Comparison of ENCODE assay signal across 23 cellular contexts in the genomic region with DNA sequence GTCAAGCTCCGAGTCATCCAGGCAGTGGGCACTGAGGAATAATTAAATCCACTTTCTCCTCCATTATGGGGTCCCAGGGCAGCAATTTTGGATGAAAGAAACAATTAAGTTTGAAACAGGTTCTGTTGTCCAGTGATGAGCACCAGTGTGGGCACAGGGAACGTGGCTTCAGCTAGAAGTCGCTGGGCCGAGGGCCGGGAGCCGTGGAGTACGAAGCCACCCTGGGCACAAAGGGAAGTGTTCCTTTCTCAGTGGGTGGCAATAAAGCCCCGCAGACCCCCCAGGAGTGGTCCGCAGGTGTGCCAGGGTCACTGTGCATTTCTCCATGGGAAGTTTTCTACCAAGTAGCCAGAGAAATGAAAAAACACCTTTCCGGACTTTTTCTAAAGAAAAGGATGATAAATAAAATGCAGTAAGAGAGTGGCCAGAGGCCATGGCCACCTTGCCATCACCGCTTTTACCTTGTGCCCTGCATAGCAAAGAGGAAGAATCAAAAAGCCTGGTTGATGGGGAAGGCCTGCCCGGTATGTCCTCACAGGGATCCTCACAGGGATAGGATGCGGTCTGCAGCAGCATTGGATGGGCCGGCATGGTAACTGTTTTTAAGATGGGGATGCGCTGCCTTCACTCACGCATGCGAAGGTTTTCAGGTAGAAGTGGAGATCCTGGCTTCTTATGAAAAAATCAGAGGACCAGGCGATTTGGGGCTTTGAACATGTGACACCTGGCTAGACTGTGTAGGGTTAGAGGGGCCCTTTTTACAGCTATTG. TPM values are rescaled to one million over a fixed set of nuclear protein-coding genes. Genes with fewer than 3 reads are reported as not detected.
A peak's percentile ranks its signal among the peaks of the same experiment; 100 is the strongest.
DNase-seq lines count a peak whose midpoint lies in the region; ATAC-seq, FAIRE-seq and TF ChIP-seq lines count a peak whose summit lies in the region.
"Had no signal": no experiment of that assay in that cellular context is flagged by ENCODE, and none has a peak within 500 bp of the region (broad histone marks: within the 10 kb centered on the region; RNA-seq: fewer than 3 reads in every experiment).

No MANE protein-coding gene starts in this region.

- no peak for FAIRE-seq in H1 (lab: Jason Lieb, UNC)
- FAIRE-seq: GM12891, GM19239 had no signal

- H3K27me3 ChIP-seq in H1 (replicated peaks in 1 of 4; ENCODE audit: control insufficient read depth in 3 of 4, extremely low read depth in 1 of 4, insufficient read depth in 3 of 4, low read length in 3 of 4) (no peaks in the 10 kb centered on the region), mesenchymal stem cell (ENCODE audit: control insufficient read depth in 1 of 2, insufficient read depth in 1 of 2, low read length in 2 of 2) (peaks cover 18 to 19% of the 10 kb centered on the region in 2 experiments)

- no peak overlapping the region for H3K4me3 Mint-ChIP-seq in osteocyte (ENCODE audit: unreplicated experiment)
- H3K4me3 Mint-ChIP-seq: CD4-positive, alpha-beta memory T cell; GM23338 had no signal

- no peak overlapping the region for H4K91ac ChIP-seq in H1 (replicated peaks; ENCODE audit: insufficient read length, low read length)
- H4K91ac ChIP-seq in mesenchymal stem cell (ENCODE audit: low read length), result no peak overlapping the region

- POLR2A ChIA-PET in H1 (lab: Charles Lee; ENCODE audit: partially characterized antibody), result no interaction called here

- H4K8ac ChIP-seq in H1 (ENCODE audit: extremely low read depth, insufficient read depth, low read length) (peak overlapping the region; percentile 21; the same call in 1 of the 2 replicates), mesenchymal stem cell (ENCODE audit: low read length) (no peak overlapping the region)

- no peak for TF ChIP-seq RAD21 in H1 (IDR thresholded peaks at IDR 0.05 in 1 of 2, conservative IDR thresholded peaks at IDR 0.05 in 1 of 2; ENCODE audit: low read depth in 2 of 2, low read length in 2 of 2)

- no peak overlapping the region for H3K27ac Mint-ChIP-seq in osteocyte (ENCODE audit: unreplicated experiment)
- H3K27ac Mint-ChIP-seq: GM23338 had no signal

- H2BK20ac ChIP-seq in H1 (ENCODE audit: low read length), result no peak overlapping the region

- H3K9me3 ChIP-seq in H1 (ENCODE audit: insufficient read depth in 2 of 2, low read depth in 1 of 2, low read length in 1 of 2), result no peaks in the 10 kb centered on the region
- no peaks in the 10 kb centered on the region for H3K9me3 ChIP-seq in mesenchymal stem cell (ENCODE audit: control insufficient read depth, low read length)

- H3K79me1 ChIP-seq in H1 (ENCODE audit: low read depth, low read length), result no peaks in the 10 kb centered on the region
- no peaks in the 10 kb centered on the region for H3K79me1 ChIP-seq in mesenchymal stem cell (replicated peaks; ENCODE audit: low read length, poor library complexity, severe bottlenecking)

- H3K4me2 ChIP-seq in H1 (ENCODE audit: insufficient read depth in 1 of 2, low read depth in 2 of 2, low read length in 2 of 2) (no peak overlapping the region), mesenchymal stem cell (ENCODE audit: low read length, poor library complexity, severe bottlenecking) (no peak overlapping the region)
- H3K4me2 ChIP-seq: GM23338 had no signal

- peaks cover 4% of the 10 kb centered on the region; the same call in 1 of the 2 replicates for H3K23me2 ChIP-seq in H1 (ENCODE audit: low read depth, low read length)

- no peak for TF ChIP-seq CTCF in H1 (IDR thresholded peaks at IDR 0.05; ENCODE audit: control extremely low read depth in 1 of 3, insufficient read depth in 1 of 3, low read depth in 1 of 3, low read length in 3 of 3)
- TF ChIP-seq CTCF in osteocyte (IDR thresholded peaks at IDR 0.05), result no peak

- H3K79me2 ChIP-seq in H1 (ENCODE audit: control insufficient read depth in 1 of 2, insufficient read depth in 2 of 2, low read length in 2 of 2), result no peaks in the 10 kb centered on the region

- H3K23ac ChIP-seq in H1 (ENCODE audit: insufficient read length), result no peak overlapping the region
- H3K23ac ChIP-seq in mesenchymal stem cell (ENCODE audit: low read length in 2 of 2), result no peak overlapping the region

- H2BK120ac ChIP-seq in H1 (replicated peaks; ENCODE audit: low read depth, low read length), result no peak overlapping the region
- H2BK120ac ChIP-seq in mesenchymal stem cell (ENCODE audit: low read depth, low read length), result no peak overlapping the region

- no peak overlapping the region for H3K56ac ChIP-seq in H1 (replicated peaks; ENCODE audit: insufficient read length, low read depth, low read length)

- H3K9me3 Mint-ChIP-seq in osteocyte (ENCODE audit: unreplicated experiment), result no peaks in the 10 kb centered on the region
- H3K9me3 Mint-ChIP-seq: GM23338 had no signal

- no peak overlapping the region for H4K5ac ChIP-seq in H1 (ENCODE audit: insufficient read length, low read depth, low read length)

- 90% methylated on average over 18 of the region's 18 CpGs; no CpG with 5 or more reads in 1 of the 2 experiments for WGBS in H1 (ENCODE audit: extremely low coverage in 1 of 2, insufficient coverage in 1 of 2, insufficient read length in 1 of 2, insufficient replicate concordance in 2 of 2, low coverage in 1 of 2, low lambda C conversion rate in 2 of 2, missing lambda C conversion rate in 1 of 2), 2 experiments
- WGBS in mesenchymal stem cell, result 89% methylated on average over 17 of the region's 18 CpGs

- no peak overlapping the region for H2BK15ac ChIP-seq in H1 (ENCODE audit: low read length)
- peak overlapping the region; percentile 2 for H2BK15ac ChIP-seq in mesenchymal stem cell (ENCODE audit: low read depth, poor library complexity, severe bottlenecking)

- no peak overlapping the region for H3K4ac ChIP-seq in H1 (replicated peaks; ENCODE audit: insufficient read length, low read depth, low read length)
- H3K4ac ChIP-seq in mesenchymal stem cell (ENCODE audit: low read depth in 1 of 2, low read length in 2 of 2), result no peak overlapping the region

- TF ChIP-seq EP300 in H1 (IDR thresholded peaks at IDR 0.05; ENCODE audit: borderline replicate concordance in 1 of 2, low read depth in 2 of 2, low read length in 2 of 2), result no peak

- H3K4me1 ChIP-seq in H1 (replicated peaks in 1 of 4; ENCODE audit: control insufficient read depth in 3 of 4, insufficient read depth in 4 of 4, low read length in 3 of 4) (peaks cover 0 to 3% (median 0%) of the 10 kb centered on the region in 4 experiments; a peak in 1 of 7 replicates), mesenchymal stem cell (ENCODE audit: control insufficient read depth, insufficient read depth, low read depth, low read length) (no peaks in the 10 kb centered on the region)

- H2BK5ac ChIP-seq in H1 (ENCODE audit: low read depth, low read length), result no peak overlapping the region
- no peak overlapping the region for H2BK5ac ChIP-seq in mesenchymal stem cell (ENCODE audit: low read depth, low read length, poor library complexity, severe bottlenecking)

- TF ChIP-seq POLR2A in H1 (IDR thresholded peaks at IDR 0.05; ENCODE audit: control extremely low read depth in 1 of 2, low read depth in 2 of 2, low read length in 2 of 2) (no peak), GM18505 (IDR thresholded peaks at IDR 0.05; ENCODE audit: borderline replicate concordance, extremely low read depth, insufficient read depth, insufficient read length) (no peak)

- no peak overlapping the region for H3K18ac ChIP-seq in H1 (ENCODE audit: extremely low read depth, low read length)
- no peak overlapping the region for H3K18ac ChIP-seq in mesenchymal stem cell (ENCODE audit: low read depth in 1 of 2, low read length in 2 of 2)

- no peak overlapping the region for H2AFZ ChIP-seq in H1 (ENCODE audit: low read length)
- no peak overlapping the region for H2AFZ ChIP-seq in mesenchymal stem cell (ENCODE audit: low read depth, low read length)
- H2AFZ ChIP-seq: GM23338 had no signal

- H2BK12ac ChIP-seq in H1 (ENCODE audit: low read depth, low read length), result no peak overlapping the region
- H2BK12ac ChIP-seq in mesenchymal stem cell (ENCODE audit: low read length in 2 of 2), result no peak overlapping the region

- ATAC-seq in GM18505 (IDR thresholded peaks at IDR 0.05; ENCODE audit: unreplicated experiment), result no peak
- ATAC-seq: GM23338 had no signal

- no peak overlapping the region for H3K9ac ChIP-seq in H1 (replicated peaks in 1 of 4; ENCODE audit: extremely low read depth in 1 of 4, low read depth in 3 of 4, low read length in 3 of 4)
- H3K9ac ChIP-seq in mesenchymal stem cell (ENCODE audit: low read length), result no peak overlapping the region

- H3K36me3 ChIP-seq in H1 (ENCODE audit: control insufficient read depth in 2 of 4, insufficient read depth in 4 of 4, low read length in 3 of 4) (no peaks in the 10 kb centered on the region), mesenchymal stem cell (ENCODE audit: control insufficient read depth in 1 of 2, insufficient read depth in 2 of 2, low read depth in 1 of 2, low read length in 2 of 2) (no peaks in the 10 kb centered on the region)

- H2AK5ac ChIP-seq in H1 (ENCODE audit: low read depth, low read length) (no peak overlapping the region), mesenchymal stem cell (ENCODE audit: low read length, severe bottlenecking) (no peak overlapping the region)

- no peaks in the 10 kb centered on the region for H3K27me3 Mint-ChIP-seq in osteocyte (ENCODE audit: unreplicated experiment)

- H3K4me3 ChIP-seq in H1 (ENCODE audit: extremely low read depth in 1 of 4, insufficient read depth in 2 of 4, low read depth in 3 of 4, low read length in 4 of 4) (no peak overlapping the region), mesenchymal stem cell (ENCODE audit: insufficient read depth in 1 of 2, low read depth in 1 of 2, low read length in 2 of 2) (no peak overlapping the region)
- H3K4me3 ChIP-seq: GM23338 had no signal

- H3K27ac ChIP-seq in H1 (ENCODE audit: low read depth, low read length) (no peak overlapping the region), mesenchymal stem cell (ENCODE audit: low read length, poor library complexity, severe bottlenecking) (no peak overlapping the region)

- DNase-seq in H1 (ENCODE audit: low read depth in 1 of 2, low spot score in 2 of 2) (no peak), mesenchymal stem cell (no peak), osteocyte (ENCODE audit: extremely low spot score, unreplicated experiment) (peak; percentile 81), GOT3 (lab: John Stamatoyannopoulos, UW) (no peak), NCI-H1417 treated with DMSO at 0.1 percent for 48 hours (lab: John Stamatoyannopoulos, UW) (no peak)
- DNase-seq: C1 segment of cervical spinal cord; Calu3; CD4-positive, alpha-beta memory T cell; COR-L47; DMS53; DMS79 treated with DMSO at 0.1 percent for 48 hours; GF-D8; H7; HCEC 1CT had no signal

- no peaks in the 10 kb centered on the region for H3K36me3 Mint-ChIP-seq in osteocyte (ENCODE audit: unreplicated experiment)
- H3K36me3 Mint-ChIP-seq: CD4-positive, alpha-beta memory T cell had no signal

- H3K4me1 Mint-ChIP-seq in osteocyte (ENCODE audit: unreplicated experiment), result no peaks in the 10 kb centered on the region
- H3K4me1 Mint-ChIP-seq: CD4-positive, alpha-beta memory T cell; GM23338 had no signal

- H4K20me1 ChIP-seq in H1 (replicated peaks in 1 of 2; ENCODE audit: control insufficient read depth in 1 of 2, insufficient read depth in 2 of 2, low read length in 2 of 2), result no peaks in the 10 kb centered on the region

- CTCF ChIA-PET in H1 (lab: Charles Lee; ENCODE audit: partially characterized antibody), result interaction anchor here (0.9 to 1.3 kb wide), 2 partner anchors 49 to 156 kb away, joined by 4 to 9 read pairs; no protein-coding TSS in a partner anchor

- no peak overlapping the region for H3K14ac ChIP-seq in H1 (ENCODE audit: insufficient read length)
- no peak overlapping the region for H3K14ac ChIP-seq in mesenchymal stem cell (ENCODE audit: low read length in 2 of 2)

RNA-seq across cellular contexts. Expression of gene PNLIPRP2, which starts 12.3 kb away (rescaled TPM):
- 0.21 TPM in 1 of 2 replicates, not detected in the other for total RNA-seq in H1 (2021; fragmentation: NEBNext Ultra II Directional; extraction: Animal tissue kit (Norgen Biotek cat#: 25700))
- 0.11 and 0.13 TPM in 2 replicates for polyA plus RNA-seq in H1 (2011; rRNA removed)
- polyA plus RNA-seq in H1 (2011; cell fraction: cytosol; rRNA removed), result 0.10 TPM
- polyA plus RNA-seq in H1 (2011; cell fraction: nucleus; rRNA removed), result not detected
- 0.32 to 0.98 TPM (median 0.61 TPM) in 3 of 4 replicates, not detected in the other for polyA plus RNA-seq in H1 (2012, experiment 1 of 2)
- 0.20 TPM for polyA plus RNA-seq in H1 (2012, experiment 2 of 2)
- polyA plus RNA-seq in H1 (2013, experiment 1 of 2), result 0.22 TPM
- polyA plus RNA-seq in H1 (2013, experiment 2 of 2), result 0.26 TPM
- polyA minus RNA-seq in H1 (2011; rRNA and poly(A)+ RNA removed), result not detected in 2 replicates
- polyA minus RNA-seq in H1 (2011; cell fraction: cytosol; rRNA and poly(A)+ RNA removed), result not detected
- not detected for polyA minus RNA-seq in H1 (2011; cell fraction: nucleus; rRNA and poly(A)+ RNA removed)
- polyA plus RNA-seq in mesenchymal stem cell (2013, experiment 1 of 2), result not detected
- not detected for polyA plus RNA-seq in mesenchymal stem cell (2013, experiment 2 of 2)
- total RNA-seq in osteocyte, result not detected in 2 replicates
- total RNA-seq: A172; A673; Calu3; CD4-positive, alpha-beta memory T cell; Daoy; G401; GM23338; H7 had no signal
- polyA plus RNA-seq: BJ; CD4-positive, alpha-beta memory T cell had no signal

RNA-seq across cellular contexts. Expression of gene PNLIPRP1, which starts 42.3 kb away (rescaled TPM):
- total RNA-seq in H1 (2021; fragmentation: NEBNext Ultra II Directional; extraction: Animal tissue kit (Norgen Biotek cat#: 25700)), result not detected in 2 replicates
- polyA plus RNA-seq in H1 (2011; rRNA removed), result not detected in 2 replicates
- polyA plus RNA-seq in H1 (2011; cell fraction: cytosol; rRNA removed), result not detected
- polyA plus RNA-seq in H1 (2011; cell fraction: nucleus; rRNA removed), result not detected
- polyA plus RNA-seq in H1 (2012, experiment 1 of 2), result not detected in 4 replicates
- polyA plus RNA-seq in H1 (2012, experiment 2 of 2), result not detected
- not detected for polyA plus RNA-seq in H1 (2013, experiment 1 of 2)
- polyA plus RNA-seq in H1 (2013, experiment 2 of 2), result not detected
- polyA minus RNA-seq in H1 (2011; rRNA and poly(A)+ RNA removed), result not detected in 2 replicates
- polyA minus RNA-seq in H1 (2011; cell fraction: cytosol; rRNA and poly(A)+ RNA removed), result not detected
- not detected for polyA minus RNA-seq in H1 (2011; cell fraction: nucleus; rRNA and poly(A)+ RNA removed)
- polyA plus RNA-seq in mesenchymal stem cell (2013, experiment 1 of 2), result not detected
- polyA plus RNA-seq in mesenchymal stem cell (2013, experiment 2 of 2), result not detected
- total RNA-seq in osteocyte, result not detected in 2 replicates
- total RNA-seq: A172; A673; Calu3; CD4-positive, alpha-beta memory T cell; Daoy; G401; GM23338; H7 had no signal
- polyA plus RNA-seq: BJ; CD4-positive, alpha-beta memory T cell had no signal
